ENCODE assay signal across 15 cellular contexts in genomic region chr9:128687453-128687852, GRCh38. TPM values are rescaled to one million over a fixed set of nuclear protein-coding genes. Genes with fewer than 3 reads are reported as not detected.
DNase-seq lines count a peak whose midpoint lies in the region; ATAC-seq and TF ChIP-seq lines count a peak whose summit lies in the region.
"Had no signal": no experiment of that assay in that cellular context is flagged by ENCODE, and none has a peak within 500 bp of the region (broad histone marks: within the 10 kb centered on the region; RNA-seq: fewer than 3 reads in every experiment).

No MANE protein-coding gene starts in this region.

- H3K9me3 Mint-ChIP-seq in activated T-cell treated with anti-CD3 and anti-CD28 coated beads, Interleukin-2, amount 50 U/mL, for 4 hours, result no peaks in the 10 kb centered on the region
- peaks cover 6% of the 10 kb centered on the region for H3K9me3 Mint-ChIP-seq in endodermal cell
- no peaks in the 10 kb centered on the region for H3K9me3 Mint-ChIP-seq in stimulated activated naive B cell treated with anti-CD40 and anti-IgM and Interleukin-4, amounts not matched to agents 10 μg/mL and 1 μg/mL and 100 μg/mL, for 72 hours

- peak overlapping the region; percentile 58 for H3K27ac Mint-ChIP-seq in endodermal cell
- peak overlapping the region; percentile 20 for H3K27ac Mint-ChIP-seq in stimulated activated naive B cell treated with anti-CD40 and anti-IgM and Interleukin-4, amounts not matched to agents 10 μg/mL and 1 μg/mL and 100 μg/mL, for 72 hours

- H3K27ac ChIP-seq in SK-N-MC (peak overlapping the region; percentile 96; the same call in 1 of the 2 replicates), endodermal cell (ENCODE audit: low read depth, low read length) (no peak overlapping the region)

- no peak overlapping the region for H3K9ac ChIP-seq in SK-N-MC (ENCODE audit: insufficient read length)
- H3K9ac ChIP-seq in endodermal cell (ENCODE audit: extremely low read depth, low read length, poor library complexity, severe bottlenecking), result no peak overlapping the region

- H3K4me1 Mint-ChIP-seq in activated T-cell treated with anti-CD3 and anti-CD28 coated beads, Interleukin-2, amount 50 U/mL, for 4 hours (ENCODE audit: low read depth), result peaks cover 53% of the 10 kb centered on the region
- H3K4me1 Mint-ChIP-seq in endodermal cell, result peaks cover 48% of the 10 kb centered on the region
- H3K4me1 Mint-ChIP-seq in stimulated activated naive B cell treated with anti-CD40 and anti-IgM and Interleukin-4, amounts not matched to agents 10 μg/mL and 1 μg/mL and 100 μg/mL, for 72 hours, result peaks cover 28 to 62% of the 10 kb centered on the region in 2 donors

- H3K36me3 ChIP-seq in SK-N-MC (ENCODE audit: insufficient read depth, low read length) (peaks cover 22% of the 10 kb centered on the region), endodermal cell (ENCODE audit: control insufficient read depth, insufficient read depth, low read length) (peaks cover 28% of the 10 kb centered on the region)
- H3K36me3 ChIP-seq: uterus had no signal

- H3K27me3 ChIP-seq in endodermal cell (ENCODE audit: control insufficient read depth, insufficient read depth, low read length, poor library complexity, severe bottlenecking), result no peaks in the 10 kb centered on the region
- H3K27me3 ChIP-seq: adrenal gland, gastrocnemius medialis, uterus had no signal

- DNase-seq in activated T-cell treated with anti-CD3 and anti-CD28 coated beads, Interleukin-2, amount 50 U/mL, for 4 hours, result no peak
- no peak for DNase-seq in activated T-cell treated with anti-CD3 and anti-CD28 coated beads for 4 hours
- no peak for DNase-seq in SK-N-MC (ENCODE audit: low read depth, low spot score)
- DNase-seq in endodermal cell, result no peak
- DNase-seq in stimulated activated naive B cell treated with anti-CD40 and anti-IgM and Interleukin-4, amounts not matched to agents 10 μg/mL and 1 μg/mL and 100 μg/mL, for 72 hours, result no peak
- DNase-seq in NCI-H187 treated with DMSO at 0.1 percent for 48 hours (lab: John Stamatoyannopoulos, UW), result no peak
- DNase-seq in Ammon's horn (ENCODE audit: low spot score), result no peak
- DNase-seq: adrenal gland, dorsolateral prefrontal cortex, EL, gastrocnemius medialis, NCI-H446 treated with DMSO at 0.1 percent for 48 hours, SIG-M5, uterus had no signal

- no peak for ATAC-seq in activated T-cell treated with anti-CD3 and anti-CD28 coated beads, Interleukin-2, amount 50 U/mL, for 4 hours
- no peak for ATAC-seq in stimulated activated naive B cell treated with anti-CD40 and anti-IgM and Interleukin-4, amounts not matched to agents 10 μg/mL and 1 μg/mL and 100 μg/mL, for 72 hours (replicated peaks)
- ATAC-seq in GM21529 (IDR thresholded peaks at IDR 0.05; ENCODE audit: unreplicated experiment), result no peak
- ATAC-seq: gastrocnemius medialis had no signal

- H3K9me3 ChIP-seq in SK-N-MC (ENCODE audit: low read depth, low read length) (no peaks in the 10 kb centered on the region), endodermal cell (ENCODE audit: control insufficient read depth, low read length) (no peaks in the 10 kb centered on the region)
- H3K9me3 ChIP-seq: adrenal gland, gastrocnemius medialis, uterus had no signal

- peaks cover 11% of the 10 kb centered on the region for H3K4me1 ChIP-seq in endodermal cell (ENCODE audit: control insufficient read depth, insufficient read depth, low read length)

- H3K4me3 ChIP-seq in SK-N-MC (no peak overlapping the region), endodermal cell (ENCODE audit: low read length) (no peak overlapping the region)
- H3K4me3 ChIP-seq: uterus had no signal

- 86 to 93% methylated on average over 2 to 4 of the region's 4 CpGs for WGBS in endodermal cell (ENCODE audit: insufficient coverage in 1 of 2, insufficient read length in 1 of 2), 2 experiments

- peaks cover 20% of the 10 kb centered on the region for H3K36me3 Mint-ChIP-seq in activated T-cell treated with anti-CD3 and anti-CD28 coated beads, Interleukin-2, amount 50 U/mL, for 4 hours (ENCODE audit: insufficient read depth)
- peaks cover 32% of the 10 kb centered on the region for H3K36me3 Mint-ChIP-seq in endodermal cell (ENCODE audit: low read depth)
- peaks cover 30 to 49% of the 10 kb centered on the region in 2 donors for H3K36me3 Mint-ChIP-seq in stimulated activated naive B cell treated with anti-CD40 and anti-IgM and Interleukin-4, amounts not matched to agents 10 μg/mL and 1 μg/mL and 100 μg/mL, for 72 hours

- H3K4me3 Mint-ChIP-seq in activated T-cell treated with anti-CD3 and anti-CD28 coated beads, Interleukin-2, amount 50 U/mL, for 4 hours, result peak overlapping the region; percentile 45
- H3K4me3 Mint-ChIP-seq in endodermal cell, result peak overlapping the region; percentile 95
- H3K4me3 Mint-ChIP-seq in stimulated activated naive B cell treated with anti-CD40 and anti-IgM and Interleukin-4, amounts not matched to agents 10 μg/mL and 1 μg/mL and 100 μg/mL, for 72 hours, result peak overlapping the region; percentile 32 to 57

- H3K27me3 Mint-ChIP-seq in activated T-cell treated with anti-CD3 and anti-CD28 coated beads, Interleukin-2, amount 50 U/mL, for 4 hours (ENCODE audit: low read depth), result no peaks in the 10 kb centered on the region
- H3K27me3 Mint-ChIP-seq in endodermal cell (ENCODE audit: insufficient read depth), result no peaks in the 10 kb centered on the region
- no peaks in the 10 kb centered on the region for H3K27me3 Mint-ChIP-seq in stimulated activated naive B cell treated with anti-CD40 and anti-IgM and Interleukin-4, amounts not matched to agents 10 μg/mL and 1 μg/mL and 100 μg/mL, for 72 hours

- no peak for TF ChIP-seq CTCF in endodermal cell (conservative IDR thresholded peaks at IDR 0.05)

RNA-seq across cellular contexts. Expression of gene SET, which starts 1.6 kb away (rescaled TPM):
- total RNA-seq in activated T-cell treated with anti-CD3 and anti-CD28 coated beads, Interleukin-2, amount 50 U/mL, for 4 hours, result 100 to 1,000 TPM; 761 to 865 (median 792) TPM
- 100 to 1,000 TPM; 762 to 795 TPM for total RNA-seq in endodermal cell
- 715 TPM for polyA plus RNA-seq in endodermal cell (2013, experiment 1 of 2)
- 707 TPM for polyA plus RNA-seq in endodermal cell (2013, experiment 2 of 2)

RNA-seq across cellular contexts. Expression of gene PKN3, which starts 14.8 kb away (rescaled TPM):
- total RNA-seq in activated T-cell treated with anti-CD3 and anti-CD28 coated beads, Interleukin-2, amount 50 U/mL, for 4 hours, result 10 to 100 TPM in 1 of 3 donors, 1 to 10 TPM in 2; 5.5 to 10.1 (median 8.1) TPM
- total RNA-seq in endodermal cell, result 10 to 100 TPM; 26.0 to 27.2 TPM
- polyA plus RNA-seq in endodermal cell (2013, experiment 1 of 2), result 17.5 TPM
- 17.8 TPM for polyA plus RNA-seq in endodermal cell (2013, experiment 2 of 2)

RNA-seq across cellular contexts. Expression of gene DYNC2I2, which starts 30.8 kb away (rescaled TPM):
- 10 to 100 TPM; 27.4 to 37.4 (median 32.0) TPM for total RNA-seq in activated T-cell treated with anti-CD3 and anti-CD28 coated beads, Interleukin-2, amount 50 U/mL, for 4 hours
- total RNA-seq in endodermal cell, result 100 to 1,000 TPM in 1 of 2 donors, 10 to 100 TPM in 1; 87.8 to 119 TPM
- 83.9 TPM for polyA plus RNA-seq in endodermal cell (2013, experiment 1 of 2)
- polyA plus RNA-seq in endodermal cell (2013, experiment 2 of 2), result 77.9 TPM

RNA-seq across cellular contexts. Expression of gene ZDHHC12, which starts 36.5 kb away (rescaled TPM):
- total RNA-seq in activated T-cell treated with anti-CD3 and anti-CD28 coated beads, Interleukin-2, amount 50 U/mL, for 4 hours, result 10 to 100 TPM; 41.7 to 44.9 (median 43.3) TPM
- 10 to 100 TPM; 50.5 to 59.6 TPM for total RNA-seq in endodermal cell
- 27.6 TPM for polyA plus RNA-seq in endodermal cell (2013, experiment 1 of 2)
- 26.7 TPM for polyA plus RNA-seq in endodermal cell (2013, experiment 2 of 2)

Comparison
In these comparisons a context has a peak if more than half of its experiments do, and no peak if none do; other contexts are left out.
1. H3K4me3 Mint-ChIP-seq: peak in every context shown above with its lines; median percentile 95 in endodermal cell; 45 in activated T-cell treated with anti-CD3 and anti-CD28 coated beads, Interleukin-2, amount 50 U/mL, for 4 hours; 44 in stimulated activated naive B cell treated with anti-CD40 and anti-IgM and Interleukin-4, amounts not matched to agents 10 μg/mL and 1 μg/mL and 100 μg/mL, for 72 hours.